ENCODE assay signal across 8 cellular contexts in the genomic region with DNA sequence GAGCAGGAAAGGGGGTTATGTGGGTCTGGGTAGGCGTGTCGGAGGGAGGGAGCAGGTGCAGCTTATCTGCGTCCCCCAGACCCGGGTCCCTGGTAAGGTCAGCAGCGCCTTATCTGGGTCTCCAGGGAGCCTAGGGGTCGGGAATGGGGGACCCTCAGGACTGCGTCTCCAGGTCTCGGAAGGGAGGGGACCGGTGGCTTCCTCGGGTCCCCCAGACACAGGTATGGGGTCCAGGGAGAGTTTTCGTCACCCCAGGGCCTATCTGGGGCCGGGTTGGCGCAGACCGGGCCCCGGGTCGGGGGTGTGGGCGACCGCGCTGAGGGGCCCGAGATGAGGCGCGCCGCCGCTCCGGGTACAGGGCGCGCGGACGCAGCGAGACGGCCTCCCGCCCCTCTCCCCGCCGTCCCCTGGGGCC. TPM values are rescaled to one million over a fixed set of nuclear protein-coding genes. Genes with fewer than 3 reads are reported as not detected.
A peak's percentile ranks its signal among the peaks of the same experiment; 100 is the strongest.
DNase-seq lines count a peak whose midpoint lies in the region; ATAC-seq, FAIRE-seq and TF ChIP-seq lines count a peak whose summit lies in the region.

No MANE protein-coding gene starts in this region.

- no peaks in the 10 kb centered on the region for H3K9me3 Mint-ChIP-seq in activated CD4-positive, alpha-beta T cell treated with anti-CD3 and anti-CD28 coated beads, Interleukin-2, amount 10 ng/mL, durations not matched to agents 24 days and 14 days
- H3K9me3 Mint-ChIP-seq in activated naive CD4-positive, alpha-beta T cell treated with anti-CD3 and anti-CD28 coated beads, Interleukin-2, amount 10 ng/mL, durations not matched to agents 7 days and 5 days, result no peaks in the 10 kb centered on the region
- H3K9me3 Mint-ChIP-seq in stimulated activated naive CD8-positive, alpha-beta T cell treated with anti-CD3 and anti-CD28 coated beads, Interleukin-15, amount 100 ng/mL, for 72 hours, result no peaks in the 10 kb centered on the region

- H3K9me1 ChIP-seq in keratinocyte (ENCODE audit: control insufficient read depth, extremely low read depth, insufficient read depth, low read length), result no peaks in the 10 kb centered on the region

- peak overlapping the region; percentile 88 for H3K27ac Mint-ChIP-seq in activated CD4-positive, alpha-beta T cell treated with anti-CD3 and anti-CD28 coated beads, Interleukin-2, amount 10 ng/mL, durations not matched to agents 24 days and 14 days
- H3K27ac Mint-ChIP-seq in activated naive CD4-positive, alpha-beta T cell treated with anti-CD3 and anti-CD28 coated beads, Interleukin-2, amount 10 ng/mL, durations not matched to agents 7 days and 5 days, result peak overlapping the region; percentile 92
- peak overlapping the region; percentile 97 to 98 for H3K27ac Mint-ChIP-seq in stimulated activated naive CD8-positive, alpha-beta T cell treated with anti-CD3 and anti-CD28 coated beads, Interleukin-15, amount 100 ng/mL, for 72 hours

- H3K9ac ChIP-seq in keratinocyte (ENCODE audit: control insufficient read depth, extremely low read depth, insufficient read depth, low read length), result peak overlapping the region; percentile 96

- H3K27ac ChIP-seq in keratinocyte (ENCODE audit: control insufficient read depth, insufficient read depth, low read length), result peak overlapping the region; percentile 95

- H3K4me3 ChIP-seq in keratinocyte (ENCODE audit: control insufficient read depth in 2 of 3, extremely low read depth in 1 of 3, insufficient read depth in 2 of 3, low read depth in 1 of 3, low read length in 3 of 3), result peak overlapping the region; percentile 85 to 98 (median 95)

- peak overlapping the region; percentile 99 for H3K4me3 Mint-ChIP-seq in activated CD4-positive, alpha-beta T cell treated with anti-CD3 and anti-CD28 coated beads, Interleukin-2, amount 10 ng/mL, durations not matched to agents 24 days and 14 days
- H3K4me3 Mint-ChIP-seq in activated naive CD4-positive, alpha-beta T cell treated with anti-CD3 and anti-CD28 coated beads, Interleukin-2, amount 10 ng/mL, durations not matched to agents 7 days and 5 days, result peak overlapping the region; percentile 96
- H3K4me3 Mint-ChIP-seq in stimulated activated naive CD8-positive, alpha-beta T cell treated with anti-CD3 and anti-CD28 coated beads, Interleukin-15, amount 100 ng/mL, for 72 hours, result peak overlapping the region; percentile 90 to 100

- peak; percentile 13 for ATAC-seq in HG03103 (IDR thresholded peaks at IDR 0.05; ENCODE audit: low read depth, unreplicated experiment)
- peak; percentile 42 for ATAC-seq in stimulated activated naive CD8-positive, alpha-beta T cell treated with anti-CD3 and anti-CD28 coated beads, Interleukin-15, amount 100 ng/mL, for 72 hours
- ATAC-seq in GM21825 (IDR thresholded peaks at IDR 0.05; ENCODE audit: unreplicated experiment), result no peak

- peaks cover 70% of the 10 kb centered on the region for H3K4me1 Mint-ChIP-seq in activated CD4-positive, alpha-beta T cell treated with anti-CD3 and anti-CD28 coated beads, Interleukin-2, amount 10 ng/mL, durations not matched to agents 24 days and 14 days
- peaks cover 81% of the 10 kb centered on the region for H3K4me1 Mint-ChIP-seq in activated naive CD4-positive, alpha-beta T cell treated with anti-CD3 and anti-CD28 coated beads, Interleukin-2, amount 10 ng/mL, durations not matched to agents 7 days and 5 days
- peaks cover 78% of the 10 kb centered on the region for H3K4me1 Mint-ChIP-seq in stimulated activated naive CD8-positive, alpha-beta T cell treated with anti-CD3 and anti-CD28 coated beads, Interleukin-15, amount 100 ng/mL, for 72 hours

- no peaks in the 10 kb centered on the region for H3K27me3 Mint-ChIP-seq in activated CD4-positive, alpha-beta T cell treated with anti-CD3 and anti-CD28 coated beads, Interleukin-2, amount 10 ng/mL, durations not matched to agents 24 days and 14 days
- H3K27me3 Mint-ChIP-seq in activated naive CD4-positive, alpha-beta T cell treated with anti-CD3 and anti-CD28 coated beads, Interleukin-2, amount 10 ng/mL, durations not matched to agents 7 days and 5 days, result no peaks in the 10 kb centered on the region
- H3K27me3 Mint-ChIP-seq in stimulated activated naive CD8-positive, alpha-beta T cell treated with anti-CD3 and anti-CD28 coated beads, Interleukin-15, amount 100 ng/mL, for 72 hours, result no peaks in the 10 kb centered on the region

- DNase-seq in activated CD4-positive, alpha-beta T cell treated with anti-CD3 and anti-CD28 coated beads, Interleukin-2, amount 10 ng/mL, durations not matched to agents 24 days and 14 days, result no peak
- DNase-seq in activated CD4-positive, alpha-beta T cell treated with anti-CD3 and anti-CD28 coated beads, Interleukin-2, amount 50 U/mL, for 4 hours, result no peak
- peak; percentile 43 for DNase-seq in activated naive CD4-positive, alpha-beta T cell treated with anti-CD3 and anti-CD28 coated beads, Interleukin-2, amount 10 ng/mL, durations not matched to agents 7 days and 5 days
- DNase-seq in keratinocyte (ENCODE audit: low read depth, low spot score), result no peak
- no peak for DNase-seq in stimulated activated naive CD8-positive, alpha-beta T cell treated with anti-CD3 and anti-CD28 coated beads, Interleukin-15, amount 100 ng/mL, for 72 hours
- DNase-seq in ecto neural progenitor cell (ENCODE audit: low spot score), result no peak

- no peak overlapping the region for H2AFZ ChIP-seq in keratinocyte (ENCODE audit: control insufficient read depth, low read length)

- H3K36me3 Mint-ChIP-seq in activated CD4-positive, alpha-beta T cell treated with anti-CD3 and anti-CD28 coated beads, Interleukin-2, amount 10 ng/mL, durations not matched to agents 24 days and 14 days (ENCODE audit: low read depth), result peaks cover 74% of the 10 kb centered on the region
- peaks cover 34% of the 10 kb centered on the region for H3K36me3 Mint-ChIP-seq in activated naive CD4-positive, alpha-beta T cell treated with anti-CD3 and anti-CD28 coated beads, Interleukin-2, amount 10 ng/mL, durations not matched to agents 7 days and 5 days

- H3K9me3 ChIP-seq in keratinocyte (ENCODE audit: control insufficient read depth, low read depth, low read length), result no peaks in the 10 kb centered on the region

- peaks cover 50% of the 10 kb centered on the region for H3K4me1 ChIP-seq in keratinocyte (ENCODE audit: control insufficient read depth, extremely low read depth, insufficient read depth, low read length)

- H4K20me1 ChIP-seq in keratinocyte (ENCODE audit: control insufficient read depth, extremely low read depth, insufficient read depth, low read length), result peaks cover 2% of the 10 kb centered on the region

- peaks cover 6 to 14% of the 10 kb centered on the region in 2 experiments for H3K36me3 ChIP-seq in keratinocyte (ENCODE audit: control insufficient read depth in 2 of 2, extremely low read depth in 1 of 2, insufficient read depth in 2 of 2, low read length in 2 of 2)

- TF ChIP-seq CTCF in keratinocyte (optimal IDR thresholded peaks at IDR 0.05 in 1 of 3, IDR thresholded peaks at IDR 0.05 in 1 of 3, conservative IDR thresholded peaks at IDR 0.05 in 1 of 3; ENCODE audit: extremely low read depth in 1 of 3, insufficient read depth in 2 of 3, low read length in 3 of 3), result no peak

- H3K79me2 ChIP-seq in keratinocyte (ENCODE audit: control insufficient read depth, insufficient read depth, low read length), result peaks cover 71% of the 10 kb centered on the region

- H3K27me3 ChIP-seq in keratinocyte (ENCODE audit: control insufficient read depth, extremely low read depth, insufficient read depth, low read length), result no peaks in the 10 kb centered on the region

- dilution Hi-C loops in keratinocyte (cut with MboI; ENCODE audit: extremely low pct_ligation_motif_present, low sequenced_read_pairs), result no loop called here

- CTCF ChIA-PET in activated naive CD4-positive, alpha-beta T cell treated with anti-CD3 and anti-CD28 coated beads, Interleukin-2, amount 10 ng/mL, durations not matched to agents 7 days and 5 days (lab: Charles Lee), result no interaction called here

- no peak for FAIRE-seq in keratinocyte (lab: Jason Lieb, UNC)

- peak overlapping the region; percentile 95 for H3K4me2 ChIP-seq in keratinocyte (ENCODE audit: control insufficient read depth, extremely low read depth, insufficient read depth, low read depth, low read length)

- intact Hi-C loops in activated CD4-positive, alpha-beta T cell treated with anti-CD3 and anti-CD28 coated beads, Interleukin-2, amount 10 ng/mL, durations not matched to agents 24 days and 14 days (cut with micrococcal nuclease), result loop anchor here (1.0 to 5.0 kb wide), 4 partner anchors 151 to 610 kb away; partner anchors contain the start of genes ASXL1, BCL2L1 and MAPRE1

RNA-seq across cellular contexts. Expression of gene PLAGL2, which starts 0.3 kb away (rescaled TPM):
- 119 and 120 TPM in 2 replicates for total RNA-seq in activated CD4-positive, alpha-beta T cell treated with anti-CD3 and anti-CD28 coated beads, Interleukin-2, amount 10 ng/mL, durations not matched to agents 24 days and 14 days
- polyA plus RNA-seq in keratinocyte, result 4.2 to 4.3 TPM (median 4.2 TPM) in 3 replicates
- polyA plus RNA-seq in keratinocyte (2011; ENCODE audit: low read depth), result 1.9 TPM
- 6.2 and 6.8 TPM in 2 replicates for polyA plus RNA-seq in keratinocyte (2011; cell fraction: cytosol; rRNA removed)
- 12.8 and 13.4 TPM in 2 replicates for polyA plus RNA-seq in keratinocyte (2011; cell fraction: nucleus; rRNA removed)
- 7.1 and 8.6 TPM in 2 replicates for polyA plus RNA-seq in keratinocyte (2012; ENCODE audit: low replicate concordance)
- 7.6 to 23.4 TPM (median 8.8 TPM) in 3 replicates for polyA minus RNA-seq in keratinocyte
- 4.8 TPM for polyA minus RNA-seq in keratinocyte (2011; cell fraction: cytosol; rRNA and poly(A)+ RNA removed)
- polyA minus RNA-seq in keratinocyte (2011; cell fraction: nucleus; rRNA and poly(A)+ RNA removed), result 5.9 and 9.9 TPM in 2 replicates

RNA-seq across cellular contexts. Expression of gene POFUT1, which starts 0.5 kb away (rescaled TPM):
- 65.7 and 68.1 TPM in 2 replicates for total RNA-seq in activated CD4-positive, alpha-beta T cell treated with anti-CD3 and anti-CD28 coated beads, Interleukin-2, amount 10 ng/mL, durations not matched to agents 24 days and 14 days
- polyA plus RNA-seq in keratinocyte, result 25.1 to 37.3 TPM (median 26.1 TPM) in 3 replicates
- polyA plus RNA-seq in keratinocyte (2011; ENCODE audit: low read depth), result 9.2 TPM
- polyA plus RNA-seq in keratinocyte (2011; cell fraction: cytosol; rRNA removed), result 19.4 and 20.9 TPM in 2 replicates
- 51.8 and 52.7 TPM in 2 replicates for polyA plus RNA-seq in keratinocyte (2011; cell fraction: nucleus; rRNA removed)
- 14.1 and 30.9 TPM in 2 replicates for polyA plus RNA-seq in keratinocyte (2012; ENCODE audit: low replicate concordance)
- 28.3 to 39.5 TPM (median 30.2 TPM) in 3 replicates for polyA minus RNA-seq in keratinocyte
- polyA minus RNA-seq in keratinocyte (2011; cell fraction: cytosol; rRNA and poly(A)+ RNA removed), result 25.5 TPM
- 48.2 and 67.5 TPM in 2 replicates for polyA minus RNA-seq in keratinocyte (2011; cell fraction: nucleus; rRNA and poly(A)+ RNA removed)
